9 cellular contexts compared by ENCODE assay signal in genomic region chr10:110502072-110502845, GRCh38. TPM values are rescaled to one million over a fixed set of nuclear protein-coding genes. Genes with fewer than 3 reads are reported as not detected.
DNase-seq lines count a peak whose midpoint lies in the region; ATAC-seq, FAIRE-seq and TF ChIP-seq lines count a peak whose summit lies in the region.
"Had no signal": no experiment of that assay in that cellular context is flagged by ENCODE, and none has a peak within 500 bp of the region (broad histone marks: within the 10 kb centered on the region; RNA-seq: fewer than 3 reads in every experiment).

No MANE protein-coding gene starts in this region.

- H3K4me1 Mint-ChIP-seq in activated naive CD8-positive, alpha-beta T cell treated with anti-CD3 and anti-CD28 coated beads, Interleukin-2, amount 50 U/mL, for 24 hours = peaks cover 81% of the 10 kb centered on the region

- H3K4ac ChIP-seq in mesendoderm (ENCODE audit: low read depth, low read length) = no peak overlapping the region

- ATAC-seq in GM21528 (IDR thresholded peaks at IDR 0.05; ENCODE audit: low FRiP score, unreplicated experiment) (peak; percentile 3), pancreas (no peak), GM21723 (IDR thresholded peaks at IDR 0.05; ENCODE audit: unreplicated experiment) (no peak)
- no peak for ATAC-seq in activated naive CD8-positive, alpha-beta T cell treated with anti-CD3 and anti-CD28 coated beads, Interleukin-2, amount 50 U/mL, for 24 hours

- H3K9me3 ChIP-seq in BLaER1 treated with 17β-estradiol and CSF1 and Interleukin-3, amounts not matched to agents 10 nM and 100 nM (replicated peaks in 1 of 11) = no peaks in the 10 kb centered on the region
- no peaks in the 10 kb centered on the region for H3K9me3 ChIP-seq in pancreas

- no peak for FAIRE-seq in pancreas (lab: Jason Lieb, UNC)

- no peak overlapping the region for H3K18ac ChIP-seq in mesendoderm (ENCODE audit: low read length)

- H3K27ac ChIP-seq in BLaER1 treated with 17β-estradiol and CSF1 and Interleukin-3, amounts not matched to agents 10 nM and 100 nM = peak overlapping the region in 10 of 11 experiments; percentile 48 to 92 (median 82); a peak in 18 of 22 replicates
- H3K27ac ChIP-seq in mesendoderm (ENCODE audit: low read depth, low read length) = no peak overlapping the region
- peak overlapping the region in 2 of 4 donors; percentile 29 to 67 for H3K27ac ChIP-seq in pancreas
- H3K27ac ChIP-seq: SK-N-MC had no signal

- H2BK120ac ChIP-seq in mesendoderm (ENCODE audit: low read depth, low read length) = no peak overlapping the region

- peak overlapping the region; percentile 63 to 100 (median 97) for H3K4me2 ChIP-seq in BLaER1 treated with 17β-estradiol and CSF1 and Interleukin-3, amounts not matched to agents 10 nM and 100 nM
- H3K4me2 ChIP-seq in mesendoderm (ENCODE audit: low read length) = no peak overlapping the region

- intact Hi-C loops in pancreas (cut with DNase I) = no loop called here

- peaks cover 0 to 27% (median 6%) of the 10 kb centered on the region in 11 experiments; a peak in 14 of 22 replicates for H3K36me3 ChIP-seq in BLaER1 treated with 17β-estradiol and CSF1 and Interleukin-3, amounts not matched to agents 10 nM and 100 nM
- peaks cover 20% of the 10 kb centered on the region for H3K36me3 ChIP-seq in mesendoderm (ENCODE audit: control insufficient read depth, insufficient read depth, low read length)
- H3K36me3 ChIP-seq in pancreas = no peaks in the 10 kb centered on the region

- H3K27ac Mint-ChIP-seq in activated naive CD8-positive, alpha-beta T cell treated with anti-CD3 and anti-CD28 coated beads, Interleukin-2, amount 50 U/mL, for 24 hours = peak overlapping the region; percentile 89

- peaks cover 31% of the 10 kb centered on the region for H3K79me1 ChIP-seq in mesendoderm (ENCODE audit: low read length)

- peaks cover 57 to 87% (median 77%) of the 10 kb centered on the region in 10 experiments for H3K4me1 ChIP-seq in BLaER1 treated with 17β-estradiol and CSF1 and Interleukin-3, amounts not matched to agents 10 nM and 100 nM
- peaks cover 9% of the 10 kb centered on the region for H3K4me1 ChIP-seq in mesendoderm (ENCODE audit: control insufficient read depth, low read depth, low read length)
- peaks cover 6 to 30% (median 6%) of the 10 kb centered on the region in 3 donors for H3K4me1 ChIP-seq in pancreas

- H4K8ac ChIP-seq in mesendoderm (ENCODE audit: low read depth, low read length) = no peak overlapping the region

- H3K9me3 Mint-ChIP-seq in activated naive CD8-positive, alpha-beta T cell treated with anti-CD3 and anti-CD28 coated beads, Interleukin-2, amount 50 U/mL, for 24 hours = no peaks in the 10 kb centered on the region

- H3K36me3 Mint-ChIP-seq in activated naive CD8-positive, alpha-beta T cell treated with anti-CD3 and anti-CD28 coated beads, Interleukin-2, amount 50 U/mL, for 24 hours (ENCODE audit: low read depth) = peaks cover 77% of the 10 kb centered on the region

- H3K79me2 ChIP-seq in mesendoderm (ENCODE audit: control insufficient read depth, insufficient read depth, low read length) = peaks cover 89% of the 10 kb centered on the region

- peak overlapping the region; percentile 97 for H3K4me3 Mint-ChIP-seq in activated naive CD8-positive, alpha-beta T cell treated with anti-CD3 and anti-CD28 coated beads, Interleukin-2, amount 50 U/mL, for 24 hours

- peak overlapping the region; percentile 1 for H2BK5ac ChIP-seq in mesendoderm (ENCODE audit: low read length)

- peaks cover 0 to 50% (median 44%) of the 10 kb centered on the region in 11 experiments; a peak in 18 of 22 replicates for H3K27me3 ChIP-seq in BLaER1 treated with 17β-estradiol and CSF1 and Interleukin-3, amounts not matched to agents 10 nM and 100 nM
- H3K27me3 ChIP-seq in mesendoderm (ENCODE audit: insufficient read depth, low read length, poor library complexity) (no peaks in the 10 kb centered on the region), pancreas (peaks cover 0 to 4% (median 0%) of the 10 kb centered on the region in 4 donors)

- H3K23ac ChIP-seq in mesendoderm (ENCODE audit: low read length) = no peak overlapping the region

- WGBS in mesendoderm (ENCODE audit: extremely low coverage, insufficient coverage, low lambda C conversion rate) = no CpG with 5 or more reads among the region's 6 CpGs
- whole genome bisulfite sequencing in pancreas, 2 donors = 50 to 53% methylated on average over 6 of the region's 6 CpGs

- H3K4me3 ChIP-seq in BLaER1 treated with 17β-estradiol and CSF1 and Interleukin-3, amounts not matched to agents 10 nM and 100 nM = peak overlapping the region in 4 of 10 experiments; percentile 81 to 92 (median 86); a peak in 8 of 20 replicates
- no peak overlapping the region for H3K4me3 ChIP-seq in mesendoderm (ENCODE audit: low read length)
- H3K4me3 ChIP-seq in pancreas = no peak overlapping the region
- H3K4me3 ChIP-seq: SK-N-MC had no signal

- no peak overlapping the region for H2BK15ac ChIP-seq in mesendoderm (replicated peaks; ENCODE audit: low read depth)

- peak overlapping the region in 9 of 11 experiments; percentile 24 to 93 (median 53); a peak in 14 of 22 replicates for H3K9ac ChIP-seq in BLaER1 treated with 17β-estradiol and CSF1 and Interleukin-3, amounts not matched to agents 10 nM and 100 nM
- H3K9ac ChIP-seq in mesendoderm (ENCODE audit: low read length) = peak overlapping the region; percentile 15

- no peak for DNase-seq in activated naive CD8-positive, alpha-beta T cell treated with anti-CD3 and anti-CD28 coated beads, Interleukin-2, amount 50 U/mL, for 24 hours
- DNase-seq in mesendoderm = no peak
- DNase-seq in pancreas = no peak
- DNase-seq in stimulated activated CD4-positive, alpha-beta T cell treated with anti-CD3 and anti-CD28 coated beads, Interleukin-12 subunit alpha, Interleukin-12 subunit beta, amount 100 ng/mL, for 4 hours = no peak
- DNase-seq in activated gamma-delta T cell (lab: John Stamatoyannopoulos, UW) = no peak

- no peak overlapping the region for H2AK5ac ChIP-seq in mesendoderm (ENCODE audit: low read length)

- TF ChIP-seq CTCF in pancreas (IDR thresholded peaks at IDR 0.05) = no peak

- peaks cover 13 to 62% (median 25%) of the 10 kb centered on the region in 11 experiments; a peak in 20 of 22 replicates for H4K20me1 ChIP-seq in BLaER1 treated with 17β-estradiol and CSF1 and Interleukin-3, amounts not matched to agents 10 nM and 100 nM

- no peak overlapping the region for H4K5ac ChIP-seq in mesendoderm (ENCODE audit: low read length)

- H3K27me3 Mint-ChIP-seq in activated naive CD8-positive, alpha-beta T cell treated with anti-CD3 and anti-CD28 coated beads, Interleukin-2, amount 50 U/mL, for 24 hours = no peaks in the 10 kb centered on the region

- H3K56ac ChIP-seq in mesendoderm (ENCODE audit: low read length) = peak overlapping the region; percentile 80

RNA-seq across cellular contexts. Expression of gene DUSP5, which starts 4.6 kb away (rescaled TPM):
- 52.5 TPM for polyA plus RNA-seq in mesendoderm (2013, experiment 1 of 2)
- 50.7 TPM for polyA plus RNA-seq in mesendoderm (2013, experiment 2 of 2)
- 10 to 100 TPM in 1 of 6 donors, 1 to 10 TPM in 5; 2.7 to 11.8 (median 3.8) TPM for total RNA-seq in pancreas
- polyA plus RNA-seq in pancreas = 10 to 100 TPM in 1 of 2 donors, 1 to 10 TPM in 1; 7.2 to 12.8 TPM
